Comparison of ENCODE assay signal across 8 cellular contexts in the genomic region with DNA sequence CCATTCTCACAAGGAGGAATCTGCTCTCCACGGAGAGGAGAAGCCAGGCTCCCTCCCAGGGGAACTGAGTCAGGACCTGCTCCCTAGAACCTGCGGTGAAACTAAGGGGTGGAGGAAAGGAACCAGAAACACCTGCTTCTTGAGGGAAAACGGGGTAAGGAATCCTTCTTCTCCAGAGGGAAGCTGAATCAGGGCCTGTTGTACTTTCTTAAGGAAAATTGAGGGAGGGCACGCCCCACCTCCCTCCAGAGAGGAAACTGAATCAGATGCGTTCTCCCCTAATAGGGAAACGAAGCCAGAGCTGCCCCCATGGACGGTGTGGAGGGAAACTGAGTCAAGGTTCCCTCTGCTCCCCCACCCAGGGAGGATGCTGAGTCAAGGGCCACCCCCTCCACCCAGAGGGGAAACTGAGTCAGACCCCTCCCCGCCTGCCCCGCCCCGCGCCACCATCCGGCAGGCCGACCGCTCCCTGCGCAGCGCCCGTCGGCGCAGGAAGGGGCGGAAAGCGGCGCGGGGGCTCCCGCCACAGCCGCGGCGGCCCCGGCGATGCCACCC. TPM values are rescaled to one million over a fixed set of nuclear protein-coding genes. Genes with fewer than 3 reads are reported as not detected.
A peak's percentile ranks its signal among the peaks of the same experiment; 100 is the strongest.
DNase-seq lines count a peak whose midpoint lies in the region; ATAC-seq and TF ChIP-seq lines count a peak whose summit lies in the region.

No MANE protein-coding gene starts in this region.

- no peaks in the 10 kb centered on the region for H3K27me3 ChIP-seq in PC-3 (ENCODE audit: low read length)
- no peaks in the 10 kb centered on the region for H3K27me3 ChIP-seq in parathyroid adenoma (ENCODE audit: control insufficient read depth, insufficient read depth, low read length)

- peaks cover 11% of the 10 kb centered on the region; the same call in 1 of the 2 replicates for H4K20me1 ChIP-seq in PC-3 (ENCODE audit: low read length)

- CTCF ChIA-PET in PC-3 (lab: Charles Lee), result no interaction called here

- peak overlapping the region; percentile 78 for H3K9ac ChIP-seq in PC-3 (ENCODE audit: low read length)
- H3K9ac ChIP-seq in parathyroid adenoma, result no peak overlapping the region

- H3F3A ChIP-seq in PC-3 (ENCODE audit: low read length, unreplicated experiment), result no peaks in the 10 kb centered on the region

- peaks cover 18% of the 10 kb centered on the region for H3K4me1 ChIP-seq in PC-3 (ENCODE audit: insufficient read depth, low read length)
- no peaks in the 10 kb centered on the region for H3K4me1 ChIP-seq in parathyroid adenoma

- H3K4me2 ChIP-seq in PC-3 (ENCODE audit: low read length) (peak overlapping the region; percentile 99), parathyroid adenoma (ENCODE audit: low read length) (peak overlapping the region; percentile 89)

- H3K9me2 ChIP-seq in PC-3 (replicated peaks; ENCODE audit: low read length), result no peaks in the 10 kb centered on the region

- intact Hi-C loops in PC-3 (cut with micrococcal nuclease), result no loop called here

- H3K79me2 ChIP-seq in PC-3 (ENCODE audit: low read length) (peaks cover 32% of the 10 kb centered on the region), parathyroid adenoma (no peaks in the 10 kb centered on the region)

- no peak for DNase-seq in activated CD4-positive, CD25-positive, alpha-beta regulatory T cell (lab: John Stamatoyannopoulos, UW)
- DNase-seq in PC-3, result peak; percentile 16
- no peak for DNase-seq in epithelial cell of proximal tubule (ENCODE audit: low read depth)
- DNase-seq in stimulated activated CD4-positive, alpha-beta T cell treated with anti-CD3 and anti-CD28 coated beads, Interleukin-12 subunit alpha, Interleukin-12 subunit beta, amount 100 ng/mL, for 4 hours, result no peak

- H3K36me3 ChIP-seq in PC-3 (ENCODE audit: low read depth, low read length), result peaks cover 31% of the 10 kb centered on the region
- H3K36me3 ChIP-seq in parathyroid adenoma (ENCODE audit: control insufficient read depth, insufficient read depth, low read length), result no peaks in the 10 kb centered on the region

- H3K9me3 ChIP-seq in PC-3 (ENCODE audit: low read length), result no peaks in the 10 kb centered on the region
- no peaks in the 10 kb centered on the region for H3K9me3 ChIP-seq in parathyroid adenoma (ENCODE audit: control insufficient read depth, low read length)

- TF ChIP-seq CTCF in PC-3 (conservative IDR thresholded peaks at IDR 0.05; ENCODE audit: low read depth, low read length) (no peak), epithelial cell of proximal tubule (conservative IDR thresholded peaks at IDR 0.05; ENCODE audit: low read depth, low read length) (no peak), parathyroid adenoma (IDR thresholded peaks at IDR 0.05) (no peak)

- peak; percentile 21 to 22 for ATAC-seq in activated CD4-positive, CD25-positive, alpha-beta regulatory T cell treated with anti-CD3 and anti-CD28 coated beads, Interleukin-2, amount 50 U/mL, for 24 hours
- ATAC-seq in PC-3 (peak; percentile 23), GM18873 (IDR thresholded peaks at IDR 0.05; ENCODE audit: low FRiP score, unreplicated experiment) (no peak), HG02973 (IDR thresholded peaks at IDR 0.05; ENCODE audit: unreplicated experiment) (no peak)

- H3K4me3 ChIP-seq in PC-3 (ENCODE audit: low read length) (peak overlapping the region; percentile 91), epithelial cell of proximal tubule (ENCODE audit: low read depth, low read length) (peak overlapping the region; percentile 100), parathyroid adenoma (ENCODE audit: low read depth, low read length) (peak overlapping the region; percentile 74)

- POLR2A ChIA-PET in PC-3 (lab: Charles Lee; ENCODE audit: unreplicated experiment), result interaction anchor here (0.6 to 0.7 kb wide), 2 partner anchors 67 to 196 kb away, joined by 3 to 5 read pairs; no protein-coding TSS in a partner anchor

- BruUV-seq in PC-3 (replicated peaks; lab: Mats Ljungman, UMichigan), result TSS peak; percentile 58

- H2AFZ ChIP-seq in PC-3 (ENCODE audit: low read length) (peak overlapping the region; percentile 79; the same call in 1 of the 2 replicates), parathyroid adenoma (no peak overlapping the region)

- H3K27ac ChIP-seq in PC-3 (ENCODE audit: low read length) (peak overlapping the region; percentile 68), parathyroid adenoma (peak overlapping the region; percentile 47)

RNA-seq across cellular contexts. Expression of a gene that starts 0.4 kb away (rescaled TPM):
- 70.3 and 84.2 TPM in 2 replicates for total RNA-seq in PC-3 (2014; rRNA removed)
- total RNA-seq in epithelial cell of proximal tubule, result 63.6 and 73.0 TPM in 2 replicates

RNA-seq across cellular contexts. Expression of a gene that starts 24.4 kb away (rescaled TPM):
- total RNA-seq in PC-3 (2014; rRNA removed), result 113 and 161 TPM in 2 replicates
- total RNA-seq in epithelial cell of proximal tubule, result 45.5 and 66.5 TPM in 2 replicates

RNA-seq across cellular contexts. Expression of a gene that starts 46.7 kb away (rescaled TPM):
- 53.6 and 69.9 TPM in 2 replicates for total RNA-seq in PC-3 (2014; rRNA removed)
- total RNA-seq in epithelial cell of proximal tubule, result 35.9 and 41.6 TPM in 2 replicates

RNA-seq across cellular contexts. Expression of a gene that starts 48.3 kb away (rescaled TPM):
- total RNA-seq in PC-3 (2014; rRNA removed), result 80.1 and 106 TPM in 2 replicates
- 55.0 and 55.3 TPM in 2 replicates for total RNA-seq in epithelial cell of proximal tubule

RNA-seq across cellular contexts. Expression of a gene that starts 49.7 kb away (rescaled TPM):
- total RNA-seq in PC-3 (2014; rRNA removed), result 74.9 and 83.9 TPM in 2 replicates
- 47.2 and 72.2 TPM in 2 replicates for total RNA-seq in epithelial cell of proximal tubule

Comparison
In these comparisons a context has a peak if more than half of its experiments do, and no peak if none do; other contexts are left out.
1. ATAC-seq: peak in activated CD4-positive, CD25-positive, alpha-beta regulatory T cell treated with anti-CD3 and anti-CD28 coated beads, Interleukin-2, amount 50 U/mL, for 24 hours (2 of 2) and PC-3 (single experiment); none in GM18873 (single experiment) and HG02973 (single experiment).
2. Peak in every context shown above with its lines, with median percentiles within 50 percentile points of each other: H3K4me3 ChIP-seq.